In genomic region chr9:73152953-73153352, GRCh38 we compare ENCODE assay signal across 8 cellular contexts. TPM values are rescaled to one million over a fixed set of nuclear protein-coding genes. Genes with fewer than 3 reads are reported as not detected.
DNase-seq lines count a peak whose midpoint lies in the region; ATAC-seq and TF ChIP-seq lines count a peak whose summit lies in the region.

No MANE protein-coding gene starts in this region.

- H3K4me1 ChIP-seq in Peyer's patch (peaks cover 0 to 13% (median 5%) of the 10 kb centered on the region in 4 donors), suprapubic skin (peaks cover 83% of the 10 kb centered on the region)

- peak; percentile 36 for ATAC-seq in GM18520 (IDR thresholded peaks at IDR 0.05; ENCODE audit: unreplicated experiment)
- ATAC-seq in HG02763 (IDR thresholded peaks at IDR 0.05; ENCODE audit: unreplicated experiment) = peak; percentile 59

- peak overlapping the region in 3 of 4 donors; percentile 18 to 48 (median 40) for H3K4me3 ChIP-seq in Peyer's patch
- H3K4me3 ChIP-seq in fibroblast of the aortic adventitia (ENCODE audit: low read depth, low read length) = peak overlapping the region; percentile 79
- H3K4me3 ChIP-seq in suprapubic skin = peak overlapping the region; percentile 52

- no peak for TF ChIP-seq POLR2A in Peyer's patch (IDR thresholded peaks at IDR 0.05)
- TF ChIP-seq POLR2A in suprapubic skin (IDR thresholded peaks at IDR 0.05) = no peak

- DNase-seq in Peyer's patch = no peak
- peak; percentile 49 for DNase-seq in fibroblast of the aortic adventitia (ENCODE audit: low read depth)
- DNase-seq in suprapubic skin (ENCODE audit: low spot score in 2 of 2) = no peak
- no peak for DNase-seq in NCI-H510A (lab: John Stamatoyannopoulos, UW)
- DNase-seq in mesenteric fat pad (ENCODE audit: low spot score) = no peak
- DNase-seq in DMS53 treated with DMSO at 0.1 percent for 48 hours (lab: John Stamatoyannopoulos, UW; ENCODE audit: unreplicated experiment) = no peak

- TF ChIP-seq CTCF in Peyer's patch (IDR thresholded peaks at IDR 0.05) = no peak
- no peak for TF ChIP-seq CTCF in fibroblast of the aortic adventitia (IDR thresholded peaks at IDR 0.05; ENCODE audit: insufficient read depth, low read length)
- TF ChIP-seq CTCF in suprapubic skin (IDR thresholded peaks at IDR 0.05) = no peak

- TF ChIP-seq EP300 in suprapubic skin (IDR thresholded peaks at IDR 0.05) = no peak

- 11% methylated on average over 2 of the region's 2 CpGs for WGBS in suprapubic skin

- no peaks in the 10 kb centered on the region for H3K27me3 ChIP-seq in Peyer's patch
- no peaks in the 10 kb centered on the region for H3K27me3 ChIP-seq in suprapubic skin

- H3K9me3 ChIP-seq in Peyer's patch (no peaks in the 10 kb centered on the region), suprapubic skin (no peaks in the 10 kb centered on the region)

- no peaks in the 10 kb centered on the region for H3K36me3 ChIP-seq in Peyer's patch
- no peaks in the 10 kb centered on the region for H3K36me3 ChIP-seq in suprapubic skin

- H3K27ac ChIP-seq in Peyer's patch = peak overlapping the region; percentile 49 to 81 (median 71)
- peak overlapping the region; percentile 82 for H3K27ac ChIP-seq in suprapubic skin

RNA-seq across cellular contexts. Expression of gene ANXA1, which starts 1.3 kb away (rescaled TPM):
- total RNA-seq in Peyer's patch (100 to 1,000 TPM in 1 of 4 donors, 10 to 100 TPM in 3; 13.5 to 223 (median 40.3) TPM), fibroblast of the aortic adventitia (ENCODE audit: low replicate concordance) (923 and 1,627 TPM in 2 replicates), suprapubic skin (100 to 1,000 TPM; 358 to 550 (median 501) TPM), mesenteric fat pad (1,420 TPM)
